ENCODE assay signal across 8 cellular contexts in the genomic region with DNA sequence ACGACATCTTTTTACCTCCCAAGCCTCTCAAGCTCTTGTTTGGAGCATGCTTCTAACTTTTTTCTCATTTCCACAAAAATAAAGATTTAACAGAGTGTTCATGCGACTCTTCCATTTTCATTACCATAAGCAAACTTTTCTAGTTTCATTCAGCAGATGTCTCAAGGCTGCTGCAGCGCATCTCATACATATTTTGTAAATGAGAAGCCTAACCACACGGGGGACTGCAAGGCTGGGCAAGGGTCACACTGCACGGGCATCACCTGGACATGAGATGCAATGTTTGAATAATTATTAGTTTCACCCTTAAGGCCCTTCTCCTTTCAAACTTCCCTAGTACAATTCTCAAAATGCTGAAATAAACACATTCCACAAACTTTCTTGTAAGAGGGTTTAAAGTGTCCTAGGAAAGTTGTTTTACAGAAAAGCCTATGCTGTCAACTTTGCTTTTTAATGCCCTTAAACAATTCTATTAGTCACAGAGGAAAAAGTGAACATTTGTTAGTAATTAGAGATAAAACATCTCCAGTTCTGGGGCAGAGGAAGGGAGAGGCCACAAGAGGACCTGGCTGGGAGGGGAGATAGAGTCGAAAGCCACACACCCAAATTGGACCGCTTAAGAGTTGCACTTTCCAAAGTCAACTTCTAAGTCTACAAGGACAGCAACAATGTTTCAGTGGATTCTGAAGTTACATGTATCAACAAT. TPM values are rescaled to one million over a fixed set of nuclear protein-coding genes. Genes with fewer than 3 reads are reported as not detected.
DNase-seq lines count a peak whose midpoint lies in the region; ATAC-seq, FAIRE-seq and TF ChIP-seq lines count a peak whose summit lies in the region.

No MANE protein-coding gene starts in this region.

- ATAC-seq in HepG2 (0 out of 3 replicates have a peak, but pooled peaks have one; percentile 12), GM21447 (IDR thresholded peaks at IDR 0.05; ENCODE audit: unreplicated experiment) (no peak), GM19397 (IDR thresholded peaks at IDR 0.05; ENCODE audit: unreplicated experiment) (no peak)

- H3K79me2 ChIP-seq in DOHH2 (ENCODE audit: control insufficient read depth, low read length), result peaks cover 56% of the 10 kb centered on the region
- H3K79me2 ChIP-seq in HepG2 (ENCODE audit: insufficient read depth, low read length), result peaks cover 58% of the 10 kb centered on the region

- peaks cover 7 to 17% (median 13%) of the 10 kb centered on the region in 5 experiments for H3K9me3 Mint-ChIP-seq in brain

- H3K9ac ChIP-seq in HepG2 (ENCODE audit: insufficient read depth, low read depth, low read length), result peak overlapping the region; percentile 81

- H3F3A ChIP-seq in DOHH2 (ENCODE audit: control insufficient read depth, insufficient read depth), result no peaks in the 10 kb centered on the region; the same call in 1 of the 2 replicates

- intact Hi-C loops in HepG2 (cut with micrococcal nuclease; ENCODE audit: unreplicated experiment), result loop anchor here (2.0 to 10.0 kb wide), 2 partner anchors 68 to 184 kb away; no protein-coding TSS in a partner anchor

- peaks cover 45% of the 10 kb centered on the region for H3K4me1 ChIP-seq in DOHH2 (ENCODE audit: control insufficient read depth, low read length)
- H3K4me1 ChIP-seq in HepG2 (ENCODE audit: insufficient read depth, low read length), result peaks cover 81% of the 10 kb centered on the region
- H3K4me1 ChIP-seq in tibial nerve, result peaks cover 0 to 31% (median 20%) of the 10 kb centered on the region in 4 donors

- H3K4me2 ChIP-seq in DOHH2 (ENCODE audit: low read length), result peak overlapping the region; percentile 72
- H3K4me2 ChIP-seq in HepG2 (ENCODE audit: low read depth, low read length), result peak overlapping the region; percentile 78

- H3K36me3 ChIP-seq in DOHH2 (ENCODE audit: control insufficient read depth, low read length) (no peaks in the 10 kb centered on the region), HepG2 (replicated peaks in 1 of 2; ENCODE audit: control insufficient read depth in 1 of 2, insufficient read depth in 2 of 2, low read length in 2 of 2) (no peaks in the 10 kb centered on the region), tibial nerve (no peaks in the 10 kb centered on the region)

- H3K9me3 ChIP-seq in DOHH2 (ENCODE audit: control insufficient read depth, insufficient read depth, low read length), result no peaks in the 10 kb centered on the region; the same call in 1 of the 2 replicates
- no peaks in the 10 kb centered on the region for H3K9me3 ChIP-seq in HepG2 (ENCODE audit: low read length)
- H3K9me3 ChIP-seq in tibial nerve, result no peaks in the 10 kb centered on the region

- H3K9me2 ChIP-seq in DOHH2 (replicated peaks; ENCODE audit: control insufficient read depth, low read length), result no peaks in the 10 kb centered on the region

- peaks cover 14% of the 10 kb centered on the region for H3K36me3 Mint-ChIP-seq in brain

- TF ChIP-seq POLR2A in HepG2 (IDR thresholded peaks at IDR 0.05; ENCODE audit: insufficient read depth in 1 of 2, low read depth in 2 of 2, low read length in 2 of 2) (no peak), tibial nerve (IDR thresholded peaks at IDR 0.05) (no peak)

- peak overlapping the region; percentile 77 for H3K4me3 ChIP-seq in DOHH2 (ENCODE audit: low read length)
- H3K4me3 ChIP-seq in HepG2 (replicated peaks in 1 of 3; ENCODE audit: insufficient read depth in 1 of 3, low read depth in 2 of 3, low read length in 3 of 3), result peak overlapping the region; percentile 65 to 83 (median 75)
- peak overlapping the region; percentile 46 to 78 (median 58) for H3K4me3 ChIP-seq in tibial nerve

- POLR2A ChIA-PET in HepG2 (lab: Yijun Ruan, JAX), result interaction anchor here (1.5 kb wide), 1 partner anchor 187 kb away, joined by 3 read pairs; no protein-coding TSS in a partner anchor

- TF ChIP-seq RAD21 in HepG2 (CRISPR knock-in tag; IDR thresholded peaks at IDR 0.05), result no peak

- TF ChIP-seq EP300 in HepG2 (IDR thresholded peaks at IDR 0.05; ENCODE audit: low read depth in 2 of 2, low read length in 2 of 2) (no peak), HepG2 (CRISPR knock-in tag; IDR thresholded peaks at IDR 0.05; ENCODE audit: borderline replicate concordance) (no peak), tibial nerve (IDR thresholded peaks at IDR 0.05) (no peak)

- 17% methylated on average over 7 of the region's 7 CpGs for WGBS in HepG2 (ENCODE audit: low lambda C conversion rate)
- WGBS in tibial nerve, 2 donors, result 42 to 47% methylated on average over 7 of the region's 7 CpGs

- peak; percentile 63 for DNase-seq in M059J (ENCODE audit: low read depth)
- DNase-seq in HepG2 (ENCODE audit: low spot score), result no peak
- DNase-seq in tibial nerve (ENCODE audit: low spot score in 2 of 2), result peak in 1 of 2 donors; percentile 16
- no peak for DNase-seq in SK-N-DZ (ENCODE audit: low spot score)

- H3K27me3 Mint-ChIP-seq in brain, result peaks cover 12% of the 10 kb centered on the region

- CTCF ChIA-PET in HepG2 (lab: Yijun Ruan, JAX; ENCODE audit: low intra/inter-chr PET ratio, low total read pairs), result no interaction called here

- no peak overlapping the region for H3K27ac ChIP-seq in DOHH2 (ENCODE audit: low read depth, low read length)
- H3K27ac ChIP-seq in HepG2 (ENCODE audit: extremely low read length, insufficient read depth, low read length), result peak overlapping the region; percentile 82
- H3K27ac ChIP-seq in tibial nerve, result peak overlapping the region in 3 of 4 donors; percentile 72 to 82 (median 74)

- H3K4me1 Mint-ChIP-seq in brain, result peaks cover 34% of the 10 kb centered on the region

- in situ Hi-C loops in HepG2 (cut with HindIII; ENCODE audit: extremely low pct_ligation_motif_present, low pct_unique_long_range_greater_than_20kb), result no loop called here

- no peak for FAIRE-seq in HepG2 (lab: Jason Lieb, UNC)

- peaks cover 3% of the 10 kb centered on the region; the same call in 1 of the 2 replicates for H3K27me3 ChIP-seq in DOHH2 (ENCODE audit: control insufficient read depth, low read length)
- H3K27me3 ChIP-seq in HepG2 (ENCODE audit: control insufficient read depth in 1 of 2, insufficient read depth in 2 of 2, low read length in 2 of 2), result no peaks in the 10 kb centered on the region
- no peaks in the 10 kb centered on the region for H3K27me3 ChIP-seq in tibial nerve

- H3K4me3 Mint-ChIP-seq in brain, result peak overlapping the region; percentile 82 to 97 (median 86)

- H4K20me1 ChIP-seq in DOHH2 (ENCODE audit: control insufficient read depth, insufficient read depth, low read depth, low read length) (no peaks in the 10 kb centered on the region), HepG2 (ENCODE audit: insufficient read depth, low read length) (peaks cover 7% of the 10 kb centered on the region; the same call in 1 of the 2 replicates)

- H3K27ac Mint-ChIP-seq in brain, result peak overlapping the region; percentile 70 to 90 (median 88)

- no peak overlapping the region for H2AFZ ChIP-seq in HepG2 (ENCODE audit: low read length)

- no TSS peak for BruUV-seq in HepG2 (replicated peaks; lab: Mats Ljungman, UMichigan)

- TF ChIP-seq CTCF in DOHH2 (IDR thresholded peaks at IDR 0.05; ENCODE audit: low read depth, low read length, poor library complexity, severe bottlenecking) (peak; percentile 20), brain (conservative IDR thresholded peaks at IDR 0.05) (no peak), HepG2 (CRISPR knock-in tag; IDR thresholded peaks at IDR 0.05) (no peak; the same call in 1 of the 2 replicates), tibial nerve (IDR thresholded peaks at IDR 0.05) (no peak)

TF ChIP-seq in HepG2, 621 proteins besides CTCF, POLR2A, EP300 and RAD21 (continues in another document):
- TF ChIP-seq TEAD3 (CRISPR knock-in tag; optimal IDR thresholded peaks at IDR 0.05; ENCODE audit: borderline replicate concordance), result peak; percentile 15
- TF ChIP-seq NR2F6 (IDR thresholded peaks at IDR 0.05), result no peak
- TF ChIP-seq NR2F6 (CRISPR knock-in tag; IDR thresholded peaks at IDR 0.05), result peak; percentile 9; the same call in 1 of the 2 replicates
- TF ChIP-seq ZNF12 (CRISPR knock-in tag; IDR thresholded peaks at IDR 0.05), result peak; percentile 47; the same call in 1 of the 2 replicates

RNA-seq across cellular contexts. Expression of a gene that starts 1.3 kb away (rescaled TPM):
- total RNA-seq in M059J (2014; rRNA removed; shearing (Covaris generic)), result 15.7 and 23.0 TPM in 2 replicates
- polyA plus RNA-seq in brain (ENCODE audit: insufficient read depth, low read depth, low replicate concordance), result 45.3 TPM
- 14.8 and 15.6 TPM in 2 replicates for total RNA-seq in HepG2 (2016; rRNA removed; fragmentation: Illumina TruSeq; extraction: Trizol)
- 23.4 and 25.6 TPM in 2 replicates for total RNA-seq in HepG2 (2016; cell fraction: cytosol; rRNA removed; fragmentation: Illumina TruSeq; extraction: Trizol; ENCODE audit: low read depth)
- total RNA-seq in HepG2 (2016; cell fraction: insoluble cytoplasmic fraction; rRNA removed; fragmentation: Illumina TruSeq; extraction: Trizol), result 16.1 and 16.3 TPM in 2 replicates
- 44.3 and 49.4 TPM in 2 replicates for total RNA-seq in HepG2 (2016; cell fraction: membrane; rRNA removed; fragmentation: Illumina TruSeq; extraction: Trizol)
- 15.1 and 18.6 TPM in 2 replicates for total RNA-seq in HepG2 (2016; cell fraction: nucleus; rRNA removed; fragmentation: Illumina TruSeq; extraction: Trizol)
- 26.5 and 30.1 TPM in 2 replicates for polyA plus RNA-seq in HepG2 (2011; rRNA removed)
- 20.1 and 28.8 TPM in 2 replicates for polyA plus RNA-seq in HepG2 (2011; cell fraction: cytosol; rRNA removed)
- polyA plus RNA-seq in HepG2 (2011; cell fraction: nucleus; rRNA removed), result 47.6 and 49.8 TPM in 2 replicates
- 21.0 and 36.9 TPM in 2 replicates for polyA plus RNA-seq in HepG2 (2012)
- polyA plus RNA-seq in HepG2 (2016; cell fraction: cytosol; fragmentation: Illumina TruSeq; extraction: Trizol; ENCODE audit: low read depth), result 43.8 and 44.4 TPM in 2 replicates
- 22.2 and 25.7 TPM in 2 replicates for polyA plus RNA-seq in HepG2 (2016; cell fraction: insoluble cytoplasmic fraction; fragmentation: Illumina TruSeq; extraction: Trizol; ENCODE audit: low read depth)
- polyA plus RNA-seq in HepG2 (2016; cell fraction: membrane; fragmentation: Illumina TruSeq; extraction: Trizol; ENCODE audit: low read depth), result 60.1 and 62.7 TPM in 2 replicates
- polyA plus RNA-seq in HepG2 (2016; cell fraction: nucleus; fragmentation: Illumina TruSeq; extraction: Trizol; ENCODE audit: insufficient read depth, low read depth), result 19.7 and 22.6 TPM in 2 replicates
- 109 and 119 TPM in 2 replicates for polyA minus RNA-seq in HepG2 (2011; rRNA and poly(A)+ RNA removed; ENCODE audit: low replicate concordance)
- polyA minus RNA-seq in HepG2 (2011; cell fraction: cytosol; rRNA and poly(A)+ RNA removed), result 20.6 and 22.8 TPM in 2 replicates
- polyA minus RNA-seq in HepG2 (2011; cell fraction: nucleus; rRNA and poly(A)+ RNA removed), result 61.7 and 62.4 TPM in 2 replicates
- total RNA-seq in tibial nerve, result 10 to 100 TPM; 17.5 to 34.8 (median 20.1) TPM
- 9.2 and 12.8 TPM in 2 replicates for polyA plus RNA-seq in SK-N-DZ (2014; cell fraction: cytosol; rRNA removed)
- 5.9 and 7.9 TPM in 2 replicates for polyA plus RNA-seq in SK-N-DZ (2014; cell fraction: nucleus; rRNA removed)
